In genomic region chr5:168786142-168786541, GRCh38 we compare ENCODE assay signal across 1 cellular context.
TF ChIP-seq lines count a peak whose summit lies in the region.

No MANE protein-coding gene starts in this region.

TF ChIP-seq in SK-N-SH treated with all-trans-retinoic acid at 6 μM for 48 hours, 23 proteins besides CTCF, POLR2A, EP300 and RAD21 (continued from another document):
- TF ChIP-seq POU6F1 (CRISPR knock-in tag; IDR thresholded peaks at IDR 0.05; ENCODE audit: borderline replicate concordance, low read depth) (no peak), BACH2 (CRISPR knock-in tag; IDR thresholded peaks at IDR 0.05; ENCODE audit: borderline replicate concordance) (no peak), ZNF565 (CRISPR knock-in tag; conservative IDR thresholded peaks at IDR 0.05; ENCODE audit: low read depth) (no peak), PATZ1 (CRISPR knock-in tag; IDR thresholded peaks at IDR 0.05; ENCODE audit: borderline replicate concordance) (no peak), ZNF70 (CRISPR knock-in tag; IDR thresholded peaks at IDR 0.05) (no peak), GLIS3 (CRISPR knock-in tag; IDR thresholded peaks at IDR 0.05) (no peak), ESRRG (CRISPR knock-in tag; IDR thresholded peaks at IDR 0.05) (no peak), CSRNP3 (CRISPR knock-in tag; IDR thresholded peaks at IDR 0.05) (no peak)
